21 cellular contexts compared by ENCODE assay signal in genomic region chr9:12812710-12813109, GRCh38. TPM values are rescaled to one million over a fixed set of nuclear protein-coding genes. Genes with fewer than 3 reads are reported as not detected.
DNase-seq lines count a peak whose midpoint lies in the region; ATAC-seq, FAIRE-seq and TF ChIP-seq lines count a peak whose summit lies in the region.
"Had no signal": no experiment of that assay in that cellular context is flagged by ENCODE, and none has a peak within 500 bp of the region (broad histone marks: within the 10 kb centered on the region; RNA-seq: fewer than 3 reads in every experiment).

No MANE protein-coding gene starts in this region.

- H3K36me3 Mint-ChIP-seq in astrocyte (ENCODE audit: low read depth, unreplicated experiment), result peaks cover 10% of the 10 kb centered on the region

- peaks cover 55% of the 10 kb centered on the region for H3F3A ChIP-seq in GM23248 (ENCODE audit: insufficient read depth)

- no peaks in the 10 kb centered on the region for H3K9me2 ChIP-seq in GM23248 (ENCODE audit: insufficient read depth)

- DNase-seq in GM23248 (peak; percentile 32), astrocyte (ENCODE audit: low read depth) (no peak), fibroblast of lung (ENCODE audit: low read depth in 2 of 2) (no peak), psoas muscle (no peak), urothelium cell line (ENCODE audit: low spot score) (no peak), NCI-H187 treated with DMSO at 0.1 percent for 48 hours (lab: John Stamatoyannopoulos, UW) (no peak), GM10248 (ENCODE audit: extremely low spot score) (no peak)
- DNase-seq: central memory CD4-positive, alpha-beta T cell; effector CD4-positive, alpha-beta T cell; H9; left colon; mucosa of descending colon; NCI-H2029 treated with DMSO at 0.1 percent for 48 hours; NCI-H524; nucleus accumbens; right cardiac atrium; stimulated activated naive CD8-positive, alpha-beta T cell treated with anti-CD3 and anti-CD28 coated beads, Interleukin-15, Interleukin-2, amounts not matched to agents 100 U/mL and 50 U/mL, for 24 hours; trophoblast cell had no signal

- H3K79me2 ChIP-seq in GM23248 (ENCODE audit: insufficient read depth) (peaks cover 82% of the 10 kb centered on the region), astrocyte (ENCODE audit: insufficient read depth, low read length) (no peaks in the 10 kb centered on the region), fibroblast of lung (ENCODE audit: control insufficient read depth, insufficient read depth, low read length) (peaks cover 30% of the 10 kb centered on the region)

- H3K9me3 Mint-ChIP-seq in astrocyte (ENCODE audit: unreplicated experiment), result peaks cover 3% of the 10 kb centered on the region
- H3K9me3 Mint-ChIP-seq: H9 had no signal

- peaks cover 5% of the 10 kb centered on the region; the same call in 1 of the 2 replicates for H3K36me3 ChIP-seq in GM23248 (ENCODE audit: low read depth)
- H3K36me3 ChIP-seq in astrocyte (ENCODE audit: insufficient read depth, low read length), result no peaks in the 10 kb centered on the region
- no peaks in the 10 kb centered on the region for H3K36me3 ChIP-seq in fibroblast of lung (ENCODE audit: control insufficient read depth, insufficient read depth, low read length)
- no peaks in the 10 kb centered on the region for H3K36me3 ChIP-seq in psoas muscle (ENCODE audit: insufficient read depth in 1 of 2, low read depth in 1 of 2)

- H3K27me3 ChIP-seq in GM23248 (replicated peaks; ENCODE audit: insufficient read depth) (no peaks in the 10 kb centered on the region), astrocyte (ENCODE audit: insufficient read depth, low read length) (no peaks in the 10 kb centered on the region), fibroblast of lung (ENCODE audit: control insufficient read depth, insufficient read depth, low read length) (no peaks in the 10 kb centered on the region), psoas muscle (ENCODE audit: insufficient read depth in 3 of 3, low read length in 2 of 3) (no peaks in the 10 kb centered on the region)

- H3K4me2 ChIP-seq in GM23248 (ENCODE audit: unreplicated experiment) (peak overlapping the region; percentile 63), astrocyte (ENCODE audit: low read length) (no peak overlapping the region), fibroblast of lung (ENCODE audit: extremely low read depth, insufficient read depth, low read length) (peak overlapping the region; percentile 37)

- in situ Hi-C loops in GM23248 (cut with MboI), result no loop called here

- intact Hi-C loops in psoas muscle (cut with DNase I), result loop anchor here in 1 of 2 donors (5.0 kb wide), 1 partner anchor 35 kb away; the partner anchor contains the start of gene LURAP1L

- POLR2A ChIA-PET in GM10248 (lab: Yijun Ruan, JAX), result no interaction called here

- H3K9ac ChIP-seq in GM23248 (no peak overlapping the region; the same call in 1 of the 2 replicates), astrocyte (ENCODE audit: low read length) (no peak overlapping the region), fibroblast of lung (ENCODE audit: insufficient read depth, low read length) (no peak overlapping the region)

- H3K27ac Mint-ChIP-seq in astrocyte (ENCODE audit: unreplicated experiment), result peak overlapping the region; percentile 77
- H3K27ac Mint-ChIP-seq: H9 had no signal

- H3K4me3 ChIP-seq in GM23248 (no peak overlapping the region), astrocyte (ENCODE audit: insufficient read depth, low read depth, low read length) (no peak overlapping the region), fibroblast of lung (replicated peaks in 1 of 4; ENCODE audit: control extremely low read depth in 1 of 4, insufficient read depth in 1 of 4, low read depth in 3 of 4, low read length in 4 of 4) (peak overlapping the region in 1 of 4 experiments; percentile 60), psoas muscle (peak overlapping the region; percentile 51)
- H3K4me3 ChIP-seq: mucosa of descending colon had no signal

- ATAC-seq in psoas muscle, result no peak
- ATAC-seq: left colon; mucosa of descending colon; right cardiac atrium; stimulated activated naive CD8-positive, alpha-beta T cell treated with anti-CD3 and anti-CD28 coated beads, Interleukin-15, Interleukin-2, amounts not matched to agents 100 U/mL and 50 U/mL, for 24 hours had no signal

- 53 to 71% methylated on average over 1 of the region's 1 CpG for WGBS in GM23248 (ENCODE audit: low coverage in 1 of 2, low lambda C conversion rate in 2 of 2, missing lambda C conversion rate in 2 of 2), 2 experiments
- WGBS in psoas muscle, 3 donors, result 47 to 71% (median 54%) methylated on average over 1 of the region's 1 CpG

- H3K4me1 ChIP-seq in GM23248 (ENCODE audit: insufficient read depth) (peaks cover 59% of the 10 kb centered on the region), astrocyte (ENCODE audit: insufficient read depth, low read length) (peaks cover 16% of the 10 kb centered on the region), fibroblast of lung (ENCODE audit: control insufficient read depth, extremely low read depth, insufficient read depth, low read length) (peaks cover 21% of the 10 kb centered on the region), psoas muscle (peaks cover 21% of the 10 kb centered on the region)

- H3K27me3 Mint-ChIP-seq in astrocyte (ENCODE audit: low read depth, unreplicated experiment), result no peaks in the 10 kb centered on the region

- TF ChIP-seq CTCF in astrocyte (IDR thresholded peaks at IDR 0.05; ENCODE audit: insufficient read depth, low read depth, low read length), result no peak
- TF ChIP-seq CTCF in fibroblast of lung (conservative IDR thresholded peaks at IDR 0.05 in 1 of 2, IDR thresholded peaks at IDR 0.05 in 1 of 2; ENCODE audit: low read depth in 1 of 2, low read length in 2 of 2), result no peak
- TF ChIP-seq CTCF in psoas muscle (IDR thresholded peaks at IDR 0.05), result no peak
- no peak for TF ChIP-seq CTCF in GM10248 (IDR thresholded peaks at IDR 0.05; ENCODE audit: control extremely low read depth, extremely low read depth, low read depth, missing control alignments)

- peaks cover 26% of the 10 kb centered on the region for H3K4me1 Mint-ChIP-seq in astrocyte (ENCODE audit: low read depth, unreplicated experiment)

- H3K9me3 ChIP-seq in GM23248 (ENCODE audit: low read depth), result no peaks in the 10 kb centered on the region
- H3K9me3 ChIP-seq in astrocyte (ENCODE audit: insufficient read depth, low read depth, low read length), result no peaks in the 10 kb centered on the region
- H3K9me3 ChIP-seq in fibroblast of lung (ENCODE audit: control insufficient read depth, insufficient read depth, low read depth, low read length), result no peaks in the 10 kb centered on the region
- H3K9me3 ChIP-seq in psoas muscle, result no peaks in the 10 kb centered on the region
- H3K9me3 ChIP-seq: mucosa of descending colon had no signal

- FAIRE-seq in astrocyte (lab: Jason Lieb, UNC) (no peak), urothelium cell line (lab: Jason Lieb, UNC) (no peak)
- FAIRE-seq: GM19239 had no signal

- CTCF ChIA-PET in GM10248 (lab: Yijun Ruan, JAX), result no interaction called here

- H3K27ac ChIP-seq in GM23248 (peak overlapping the region; percentile 95), astrocyte (ENCODE audit: low read depth, low read length) (peak overlapping the region; percentile 49), fibroblast of lung (ENCODE audit: insufficient read depth, low read length) (peak overlapping the region; percentile 95), psoas muscle (no peak overlapping the region)
- H3K27ac ChIP-seq: HL-60 had no signal

- H2AFZ ChIP-seq in GM23248 (no peak overlapping the region), astrocyte (ENCODE audit: low read depth, low read length) (no peak overlapping the region), fibroblast of lung (ENCODE audit: low read length) (no peak overlapping the region)

- no peak overlapping the region for H3K4me3 Mint-ChIP-seq in astrocyte (ENCODE audit: unreplicated experiment)
- H3K4me3 Mint-ChIP-seq: H9 had no signal

- H4K20me1 ChIP-seq in GM23248 (ENCODE audit: insufficient read depth) (no peaks in the 10 kb centered on the region), astrocyte (ENCODE audit: insufficient read depth, low read length) (no peaks in the 10 kb centered on the region), fibroblast of lung (ENCODE audit: control insufficient read depth, extremely low read depth, insufficient read depth, low read length) (no peaks in the 10 kb centered on the region)

RNA-seq across cellular contexts. Expression of gene LURAP1L, which starts 37.9 kb away (rescaled TPM):
- total RNA-seq in GM23248 (2014; rRNA removed; shearing (Covaris generic)), result 16.2 and 30.4 TPM in 2 replicates
- polyA plus RNA-seq in GM23248 (2016; fragmentation: Nextera tagmentation; extraction: Ambion mirVana) (25.5 and 26.8 TPM in 2 replicates), fibroblast of lung (26.0 and 39.9 TPM in 2 replicates), psoas muscle (1 to 10 TPM; 2.3 to 6.3 (median 2.7) TPM)
- total RNA-seq in astrocyte (9.0 and 13.3 TPM in 2 replicates), fibroblast of lung (87.6 and 94.1 TPM in 2 replicates), psoas muscle (1 to 10 TPM; 1.0 to 2.8 (median 2.2) TPM)
- 18.1 and 26.2 TPM in 2 replicates for polyA plus RNA-seq in fibroblast of lung (2012)
- polyA minus RNA-seq in fibroblast of lung (ENCODE audit: low replicate concordance), result 21.1 and 23.6 TPM in 2 replicates
- total RNA-seq: G401 had no signal
